ENCODE assay signal across 1 cellular context in the genomic region with DNA sequence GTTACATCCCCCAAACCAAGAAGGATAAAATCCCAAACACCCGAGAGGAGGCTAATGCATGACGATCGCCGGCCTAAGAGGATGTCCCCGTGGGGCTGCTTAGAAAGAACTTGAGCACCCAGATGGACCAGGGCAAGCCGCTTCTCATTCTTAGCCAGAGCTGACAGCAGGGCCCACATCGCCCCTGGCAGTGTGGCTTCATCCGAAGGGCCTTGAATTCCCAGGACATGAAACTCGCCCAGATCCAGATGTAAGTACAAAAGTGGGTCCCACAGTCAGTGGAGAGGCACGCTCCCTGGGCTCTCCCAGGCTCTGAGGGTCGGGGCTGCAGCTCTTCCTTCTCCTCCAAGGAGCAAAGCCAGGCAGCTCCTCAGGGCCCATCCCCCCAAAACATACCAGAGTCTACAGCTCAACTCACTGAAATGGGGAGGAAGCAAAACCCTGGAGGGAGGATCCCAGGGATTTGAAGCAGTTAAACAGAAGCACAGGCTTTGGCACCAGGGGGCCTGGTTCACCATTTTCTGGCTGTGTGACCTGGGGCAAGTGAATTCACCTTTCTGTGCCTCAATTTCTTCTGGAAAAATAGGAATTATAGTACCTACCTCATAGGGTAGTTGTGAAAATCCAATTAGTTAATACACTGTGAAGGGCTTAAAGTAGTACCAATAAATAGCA.
A peak's percentile ranks its signal among the peaks of the same experiment; 100 is the strongest.
TF ChIP-seq lines count a peak whose summit lies in the region.

No MANE protein-coding gene starts in this region.

TF ChIP-seq in K562, 482 proteins besides CTCF, POLR2A, EP300 and RAD21:
- TF ChIP-seq BCOR (IDR thresholded peaks at IDR 0.05) (peak; percentile 58; the same call in 1 of the 2 replicates), ZFP36 (IDR thresholded peaks at IDR 0.05; ENCODE audit: low read depth, low read length, partially characterized antibody) (peak; percentile 37), RBM25 (IDR thresholded peaks at IDR 0.05; ENCODE audit: low read depth, low read length, severe bottlenecking) (peak; percentile 32), HDAC1 (IDR thresholded peaks at IDR 0.05) (no peak)
